Comparison of ENCODE assay signal across 17 cellular contexts in the genomic region with DNA sequence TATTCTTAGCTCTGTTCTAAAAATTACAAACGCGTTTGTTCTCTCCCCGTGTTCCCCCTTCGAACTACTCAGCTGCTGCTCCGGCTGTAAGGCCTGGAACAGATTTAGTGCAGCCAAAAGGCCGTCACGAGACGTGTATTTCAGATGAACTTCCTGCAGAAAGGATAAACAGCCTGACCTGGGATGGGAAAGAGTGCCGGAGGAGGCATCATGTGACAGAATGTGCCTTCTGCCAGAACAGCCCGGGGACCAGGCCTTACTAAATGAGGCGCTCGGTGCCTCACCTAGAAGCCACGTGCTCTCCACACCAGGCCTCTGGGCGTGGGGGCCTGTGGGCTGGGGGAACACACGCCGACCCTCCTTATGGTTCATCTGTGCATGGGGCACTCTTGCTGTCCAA.
DNase-seq lines count a peak whose midpoint lies in the region; ATAC-seq and TF ChIP-seq lines count a peak whose summit lies in the region.
"Had no signal": no experiment of that assay in that cellular context is flagged by ENCODE, and none has a peak within 500 bp of the region (broad histone marks: within the 10 kb centered on the region; RNA-seq: fewer than 3 reads in every experiment).

No MANE protein-coding gene starts in this region.

- WGBS in gastroesophageal sphincter (ENCODE audit: low coverage in 1 of 2), 2 donors, result 5 to 22% methylated on average over 4 to 12 of the region's 16 CpGs

- peak; percentile 77 for ATAC-seq in gastroesophageal sphincter

- H3K9me3 ChIP-seq in gastroesophageal sphincter, result no peaks in the 10 kb centered on the region
- no peaks in the 10 kb centered on the region for H3K9me3 ChIP-seq in skeletal muscle tissue (ENCODE audit: control insufficient read depth in 3 of 3, low read length in 3 of 3)

- H3K36me3 Mint-ChIP-seq in mesothelial cell of epicardium, result no peaks in the 10 kb centered on the region
- H3K36me3 Mint-ChIP-seq: CD4-positive, alpha-beta memory T cell; naive B cell had no signal

- TF ChIP-seq CTCF in gastroesophageal sphincter (IDR thresholded peaks at IDR 0.05), result no peak
- no peak for TF ChIP-seq CTCF in mesothelial cell of epicardium (IDR thresholded peaks at IDR 0.05; ENCODE audit: unreplicated experiment)

- TF ChIP-seq EP300 in gastroesophageal sphincter (IDR thresholded peaks at IDR 0.05), result no peak

- peaks cover 10 to 73% (median 21%) of the 10 kb centered on the region in 3 donors for H3K4me1 ChIP-seq in gastroesophageal sphincter
- H3K4me1 ChIP-seq in skeletal muscle tissue (ENCODE audit: control insufficient read depth in 3 of 3, insufficient read depth in 3 of 3, low read length in 3 of 3), result peaks cover 58 to 76% (median 73%) of the 10 kb centered on the region in 3 donors

- TF ChIP-seq POLR2A in gastroesophageal sphincter (IDR thresholded peaks at IDR 0.05), result no peak

- H3K9ac ChIP-seq in skeletal muscle tissue (ENCODE audit: low read depth in 1 of 3, low read length in 3 of 3), result peak overlapping the region in 2 of 3 donors; percentile 30 to 62
- H3K9ac ChIP-seq: KMS-11 had no signal

- H3K27me3 ChIP-seq in gastroesophageal sphincter (no peaks in the 10 kb centered on the region), skeletal muscle tissue (ENCODE audit: control insufficient read depth in 3 of 3, insufficient read depth in 3 of 3, low read length in 3 of 3) (no peaks in the 10 kb centered on the region)

- H3K27ac ChIP-seq in angular gyrus (ENCODE audit: low read depth, low read length), result peak overlapping the region; percentile 2
- peak overlapping the region; percentile 66 to 94 (median 92) for H3K27ac ChIP-seq in gastroesophageal sphincter
- H3K27ac ChIP-seq in skeletal muscle tissue (ENCODE audit: low read depth, low read length), result peak overlapping the region; percentile 89
- H3K27ac ChIP-seq: HL-60, KMS-11 had no signal

- no peak overlapping the region for H3K4me3 ChIP-seq in gastroesophageal sphincter
- peak overlapping the region in 2 of 3 donors; percentile 4 to 51 for H3K4me3 ChIP-seq in skeletal muscle tissue (ENCODE audit: low read length in 3 of 3)

- H3K36me3 ChIP-seq in gastroesophageal sphincter (peaks cover 0 to 8% of the 10 kb centered on the region in 2 donors), skeletal muscle tissue (ENCODE audit: control insufficient read depth in 3 of 3, insufficient read depth in 3 of 3, low read length in 3 of 3) (peaks cover 4 to 11% (median 6%) of the 10 kb centered on the region in 3 donors)

- H3K27me3 Mint-ChIP-seq in mesothelial cell of epicardium (ENCODE audit: low read depth), result no peaks in the 10 kb centered on the region
- H3K27me3 Mint-ChIP-seq: CD4-positive, alpha-beta memory T cell; naive B cell had no signal

- no peak overlapping the region for H3K4me3 Mint-ChIP-seq in mesothelial cell of epicardium
- H3K4me3 Mint-ChIP-seq: activated naive CD4-positive, alpha-beta T cell treated with anti-CD3 and anti-CD28 coated beads for 36 hours; CD4-positive, alpha-beta memory T cell had no signal

- no peak for DNase-seq in mesothelial cell of epicardium (ENCODE audit: low spot score in 2 of 2, unreplicated experiment in 2 of 2)
- DNase-seq in NCI-H774 (lab: John Stamatoyannopoulos, UW), result no peak
- no peak for DNase-seq in MV-4-11 (lab: John Stamatoyannopoulos, UW)
- DNase-seq in GM03348 (ENCODE audit: low spot score), result no peak
- no peak for DNase-seq in stimulated activated CD4-positive, alpha-beta T cell treated with anti-CD3 and anti-CD28 coated beads, Interleukin-15, amount 100 ng/mL, for 24 hours
- DNase-seq: activated CD4-positive, alpha-beta T cell treated with anti-CD3 and anti-CD28 coated beads for 1 hour; activated naive CD4-positive, alpha-beta T cell treated with anti-CD3 and anti-CD28 coated beads for 36 hours; CD4-positive, alpha-beta memory T cell; erythroblast; hippocampal formation; naive B cell; NCI-H1092 treated with DMSO at 0.1 percent for 48 hours had no signal

- peak overlapping the region; percentile 52 for H3K27ac Mint-ChIP-seq in mesothelial cell of epicardium
- H3K27ac Mint-ChIP-seq: activated naive CD4-positive, alpha-beta T cell treated with anti-CD3 and anti-CD28 coated beads for 36 hours; naive B cell had no signal

- no peaks in the 10 kb centered on the region for H3K9me3 Mint-ChIP-seq in mesothelial cell of epicardium
- H3K9me3 Mint-ChIP-seq: activated naive CD4-positive, alpha-beta T cell treated with anti-CD3 and anti-CD28 coated beads for 36 hours; CD4-positive, alpha-beta memory T cell; naive B cell had no signal

- H3K4me1 Mint-ChIP-seq in mesothelial cell of epicardium, result no peaks in the 10 kb centered on the region

Comparison
In these comparisons a context has a peak if more than half of its experiments do, and no peak if none do; other contexts are left out.
1. H3K27ac ChIP-seq: peak in every context shown above with its lines; median percentile 92 in gastroesophageal sphincter; 89 in skeletal muscle tissue; 2 in angular gyrus.
2. H3K4me3 ChIP-seq: peak in skeletal muscle tissue (2 of 3); none in gastroesophageal sphincter (0 of 2).